Comparison of ENCODE assay signal across 9 cellular contexts in the genomic region with DNA sequence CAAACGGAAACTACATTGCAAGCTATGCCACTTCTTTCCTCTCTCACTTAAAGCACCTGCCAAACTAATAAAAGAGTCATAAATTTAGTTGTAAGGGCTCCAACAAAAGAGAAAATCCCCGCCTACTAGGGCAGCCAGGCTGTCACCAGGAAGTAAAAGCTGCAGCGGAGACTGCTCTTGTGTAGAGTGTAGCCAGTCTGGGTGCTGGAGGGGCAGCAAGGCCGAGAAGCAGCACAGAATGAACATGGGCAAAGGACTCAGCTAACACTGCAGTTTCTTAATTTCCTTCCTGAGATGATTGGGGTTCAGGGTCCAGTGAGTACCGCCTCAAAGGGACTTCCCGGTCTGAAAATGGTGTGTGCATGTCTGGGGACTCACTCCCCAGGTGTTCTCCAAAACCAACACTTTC.
DNase-seq lines count a peak whose midpoint lies in the region; ATAC-seq and TF ChIP-seq lines count a peak whose summit lies in the region.
"Had no signal": no experiment of that assay in that cellular context is flagged by ENCODE, and none has a peak within 500 bp of the region (broad histone marks: within the 10 kb centered on the region; RNA-seq: fewer than 3 reads in every experiment).

No MANE protein-coding gene starts in this region.

- H3K79me2 ChIP-seq in KMS-11 (ENCODE audit: insufficient read depth, low read depth) (no peaks in the 10 kb centered on the region), osteoblast (ENCODE audit: insufficient read depth, low read length) (no peaks in the 10 kb centered on the region)

- H3K27ac ChIP-seq in KMS-11 (peak overlapping the region; percentile 70), lower lobe of right lung (peak overlapping the region; percentile 71), osteoblast (ENCODE audit: low read depth, low read length) (no peak overlapping the region)
- H3K27ac ChIP-seq: right lobe of liver had no signal

- intact Hi-C loops in lower lobe of right lung (cut with DNase I): loop anchor here (10.0 kb wide), 1 partner anchor 89 kb away; the partner anchor contains the start of gene MAML3

- DNase-seq in activated naive CD4-positive, alpha-beta T cell treated with anti-CD3 and anti-CD28 coated beads, Interleukin-2, amount 10 ng/mL, durations not matched to agents 7 days and 5 days: peak; percentile 35
- DNase-seq in activated naive CD4-positive, alpha-beta T cell treated with anti-CD3 and anti-CD28 coated beads, Interleukin-2, amount 50 U/mL, for 16 hours: no peak
- DNase-seq in RPMI8226 (peak; percentile 36), lower lobe of right lung (peak; percentile 47), MG63 (no peak), osteoblast (ENCODE audit: insufficient read length, low spot score, missing footprints) (no peak)
- DNase-seq: right lobe of liver had no signal

- CTCF ChIA-PET in activated naive CD4-positive, alpha-beta T cell treated with anti-CD3 and anti-CD28 coated beads, Interleukin-2, amount 10 ng/mL, durations not matched to agents 7 days and 5 days (lab: Charles Lee): interaction anchor here (1.0 to 4.1 kb wide), 6 partner anchors 9 to 509 kb away, joined by 3 to 14 read pairs (median 6); no protein-coding TSS in a partner anchor

- ATAC-seq in GM21737 (IDR thresholded peaks at IDR 0.05; ENCODE audit: unreplicated experiment) (peak; percentile 89), lower lobe of right lung (peak; percentile 65 to 80)

- TF ChIP-seq CTCF in KMS-11 (conservative IDR thresholded peaks at IDR 0.05; ENCODE audit: low read depth, low read length): no peak
- TF ChIP-seq CTCF in lower lobe of right lung (IDR thresholded peaks at IDR 0.05): no peak
- no peak for TF ChIP-seq CTCF in osteoblast (IDR thresholded peaks at IDR 0.05; ENCODE audit: extremely low read depth, low read depth, low read length)

- peak overlapping the region; percentile 33 for H3K4me3 Mint-ChIP-seq in activated naive CD4-positive, alpha-beta T cell treated with anti-CD3 and anti-CD28 coated beads, Interleukin-2, amount 10 ng/mL, durations not matched to agents 7 days and 5 days

- peak overlapping the region; percentile 60 for H2AFZ ChIP-seq in KMS-11 (ENCODE audit: low read depth)
- H2AFZ ChIP-seq in osteoblast (ENCODE audit: low read length): no peak overlapping the region

- H3K4me3 ChIP-seq in KMS-11 (IDR thresholded peaks at IDR 0.05; ENCODE audit: insufficient read depth, low read depth, low read length) (no peak overlapping the region), lower lobe of right lung (no peak overlapping the region), MG63 (no peak overlapping the region), osteoblast (ENCODE audit: insufficient read depth, low read length) (no peak overlapping the region)
- H3K4me3 ChIP-seq: right lobe of liver had no signal

- H3K27me3 ChIP-seq in KMS-11 (ENCODE audit: insufficient read depth, low read depth) (no peaks in the 10 kb centered on the region), lower lobe of right lung (ENCODE audit: low read depth) (no peaks in the 10 kb centered on the region), MG63 (no peaks in the 10 kb centered on the region), osteoblast (ENCODE audit: insufficient read depth, low read length) (no peaks in the 10 kb centered on the region)
- H3K27me3 ChIP-seq: right lobe of liver had no signal

- peaks cover 12% of the 10 kb centered on the region for H3K27me3 Mint-ChIP-seq in activated naive CD4-positive, alpha-beta T cell treated with anti-CD3 and anti-CD28 coated beads, Interleukin-2, amount 10 ng/mL, durations not matched to agents 7 days and 5 days

- no peaks in the 10 kb centered on the region for H3K36me3 Mint-ChIP-seq in activated naive CD4-positive, alpha-beta T cell treated with anti-CD3 and anti-CD28 coated beads, Interleukin-2, amount 10 ng/mL, durations not matched to agents 7 days and 5 days

- H3K4me1 Mint-ChIP-seq in activated naive CD4-positive, alpha-beta T cell treated with anti-CD3 and anti-CD28 coated beads, Interleukin-2, amount 10 ng/mL, durations not matched to agents 7 days and 5 days: peaks cover 35% of the 10 kb centered on the region

- H3K4me2 ChIP-seq in KMS-11: peak overlapping the region; percentile 61
- no peak overlapping the region for H3K4me2 ChIP-seq in osteoblast (ENCODE audit: insufficient read depth, low read length)

- H4K20me1 ChIP-seq in KMS-11 (ENCODE audit: insufficient read depth) (no peaks in the 10 kb centered on the region), osteoblast (ENCODE audit: insufficient read depth, low read length) (no peaks in the 10 kb centered on the region)

- H3K36me3 ChIP-seq in KMS-11 (ENCODE audit: insufficient read depth): no peaks in the 10 kb centered on the region
- H3K36me3 ChIP-seq in lower lobe of right lung: no peaks in the 10 kb centered on the region
- H3K36me3 ChIP-seq in MG63: no peaks in the 10 kb centered on the region
- no peaks in the 10 kb centered on the region for H3K36me3 ChIP-seq in osteoblast (ENCODE audit: insufficient read depth, low read length)
- H3K36me3 ChIP-seq: right lobe of liver had no signal

- H3K9me3 ChIP-seq in lower lobe of right lung (no peaks in the 10 kb centered on the region), MG63 (no peaks in the 10 kb centered on the region), osteoblast (ENCODE audit: low read depth, low read length) (no peaks in the 10 kb centered on the region)
- H3K9me3 ChIP-seq: right lobe of liver had no signal

- peak overlapping the region; percentile 70 for H3K27ac Mint-ChIP-seq in activated naive CD4-positive, alpha-beta T cell treated with anti-CD3 and anti-CD28 coated beads, Interleukin-2, amount 10 ng/mL, durations not matched to agents 7 days and 5 days

- peak overlapping the region; percentile 34; the same call in 1 of the 2 replicates for H3K9ac ChIP-seq in KMS-11

- H3K9me3 Mint-ChIP-seq in activated naive CD4-positive, alpha-beta T cell treated with anti-CD3 and anti-CD28 coated beads, Interleukin-2, amount 10 ng/mL, durations not matched to agents 7 days and 5 days: no peaks in the 10 kb centered on the region

- peaks cover 64% of the 10 kb centered on the region for H3K4me1 ChIP-seq in KMS-11 (ENCODE audit: low read depth, poor library complexity, severe bottlenecking)
- H3K4me1 ChIP-seq in lower lobe of right lung: peaks cover 22% of the 10 kb centered on the region
- H3K4me1 ChIP-seq in osteoblast (ENCODE audit: insufficient read depth, low read length): peaks cover 7% of the 10 kb centered on the region

Comparison
In these comparisons a context has a peak if more than half of its experiments do, and no peak if none do; other contexts are left out.
1. DNase-seq: peak in activated naive CD4-positive, alpha-beta T cell treated with anti-CD3 and anti-CD28 coated beads, Interleukin-2, amount 10 ng/mL, durations not matched to agents 7 days and 5 days (single experiment), RPMI8226 (single experiment) and lower lobe of right lung (single experiment); none in activated naive CD4-positive, alpha-beta T cell treated with anti-CD3 and anti-CD28 coated beads, Interleukin-2, amount 50 U/mL, for 16 hours (single experiment), MG63 (single experiment) and osteoblast (single experiment).